In the genomic region with DNA sequence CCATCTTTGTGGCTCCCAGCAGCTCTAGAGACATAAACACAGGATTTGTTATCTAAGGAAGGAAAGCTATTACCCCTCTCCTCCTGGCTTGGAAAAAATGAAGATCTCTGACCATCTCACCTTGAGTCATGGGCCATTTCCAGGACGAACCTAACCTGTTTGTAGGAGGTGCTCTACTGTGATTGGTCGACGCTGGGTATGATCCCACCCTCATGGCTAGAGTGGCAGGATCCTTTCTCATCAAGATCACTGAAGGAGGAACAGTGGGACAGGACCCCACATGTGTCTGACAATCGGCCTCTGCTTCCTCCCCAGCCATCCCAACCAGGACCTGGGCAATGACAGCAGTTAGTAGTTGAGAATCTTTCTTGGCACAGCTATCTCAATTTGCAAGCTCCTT, we compare ENCODE assay signal across 3 cellular contexts.
TF ChIP-seq lines count a peak whose summit lies in the region.

No MANE protein-coding gene starts in this region.

TF ChIP-seq in GM23338, 12 proteins besides CTCF, POLR2A, EP300 and RAD21 (continues in another document):
- no peak for TF ChIP-seq POLR2AphosphoS5 (IDR thresholded peaks at IDR 0.05; ENCODE audit: low read depth)
- TF ChIP-seq, protein P1, sequence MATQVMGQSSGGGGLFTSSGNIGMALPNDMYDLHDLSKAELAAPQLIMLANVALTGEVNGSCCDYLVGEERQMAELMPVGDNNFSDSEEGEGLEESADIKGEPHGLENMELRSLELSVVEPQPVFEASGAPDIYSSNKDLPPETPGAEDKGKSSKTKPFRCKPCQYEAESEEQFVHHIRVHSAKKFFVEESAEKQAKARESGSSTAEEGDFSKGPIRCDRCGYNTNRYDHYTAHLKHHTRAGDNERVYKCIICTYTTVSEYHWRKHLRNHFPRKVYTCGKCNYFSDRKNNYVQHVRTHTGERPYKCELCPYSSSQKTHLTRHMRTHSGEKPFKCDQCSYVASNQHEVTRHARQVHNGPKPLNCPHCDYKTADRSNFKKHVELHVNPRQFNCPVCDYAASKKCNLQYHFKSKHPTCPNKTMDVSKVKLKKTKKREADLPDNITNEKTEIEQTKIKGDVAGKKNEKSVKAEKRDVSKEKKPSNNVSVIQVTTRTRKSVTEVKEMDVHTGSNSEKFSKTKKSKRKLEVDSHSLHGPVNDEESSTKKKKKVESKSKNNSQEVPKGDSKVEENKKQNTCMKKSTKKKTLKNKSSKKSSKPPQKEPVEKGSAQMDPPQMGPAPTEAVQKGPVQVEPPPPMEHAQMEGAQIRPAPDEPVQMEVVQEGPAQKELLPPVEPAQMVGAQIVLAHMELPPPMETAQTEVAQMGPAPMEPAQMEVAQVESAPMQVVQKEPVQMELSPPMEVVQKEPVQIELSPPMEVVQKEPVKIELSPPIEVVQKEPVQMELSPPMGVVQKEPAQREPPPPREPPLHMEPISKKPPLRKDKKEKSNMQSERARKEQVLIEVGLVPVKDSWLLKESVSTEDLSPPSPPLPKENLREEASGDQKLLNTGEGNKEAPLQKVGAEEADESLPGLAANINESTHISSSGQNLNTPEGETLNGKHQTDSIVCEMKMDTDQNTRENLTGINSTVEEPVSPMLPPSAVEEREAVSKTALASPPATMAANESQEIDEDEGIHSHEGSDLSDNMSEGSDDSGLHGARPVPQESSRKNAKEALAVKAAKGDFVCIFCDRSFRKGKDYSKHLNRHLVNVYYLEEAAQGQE (IDR thresholded peaks at IDR 0.05; ENCODE audit: unreplicated experiment), result no peak

TF ChIP-seq in HCT116, 20 proteins besides CTCF, POLR2A, EP300 and RAD21:
- TF ChIP-seq, protein P1 (IDR thresholded peaks at IDR 0.05; ENCODE audit: low read depth), result no peak
- TF ChIP-seq EZH2 (IDR thresholded peaks at IDR 0.05) (no peak), POLR2AphosphoS5 (IDR thresholded peaks at IDR 0.05; ENCODE audit: low read depth, low read length) (no peak), ZNF274 (IDR thresholded peaks at IDR 0.05; ENCODE audit: low read depth, low read length) (no peak), EGR1 (IDR thresholded peaks at IDR 0.05; ENCODE audit: low read depth) (no peak)

TF ChIP-seq in K562, 482 proteins besides CTCF, POLR2A, EP300 and RAD21:
- TF ChIP-seq, protein P2, sequence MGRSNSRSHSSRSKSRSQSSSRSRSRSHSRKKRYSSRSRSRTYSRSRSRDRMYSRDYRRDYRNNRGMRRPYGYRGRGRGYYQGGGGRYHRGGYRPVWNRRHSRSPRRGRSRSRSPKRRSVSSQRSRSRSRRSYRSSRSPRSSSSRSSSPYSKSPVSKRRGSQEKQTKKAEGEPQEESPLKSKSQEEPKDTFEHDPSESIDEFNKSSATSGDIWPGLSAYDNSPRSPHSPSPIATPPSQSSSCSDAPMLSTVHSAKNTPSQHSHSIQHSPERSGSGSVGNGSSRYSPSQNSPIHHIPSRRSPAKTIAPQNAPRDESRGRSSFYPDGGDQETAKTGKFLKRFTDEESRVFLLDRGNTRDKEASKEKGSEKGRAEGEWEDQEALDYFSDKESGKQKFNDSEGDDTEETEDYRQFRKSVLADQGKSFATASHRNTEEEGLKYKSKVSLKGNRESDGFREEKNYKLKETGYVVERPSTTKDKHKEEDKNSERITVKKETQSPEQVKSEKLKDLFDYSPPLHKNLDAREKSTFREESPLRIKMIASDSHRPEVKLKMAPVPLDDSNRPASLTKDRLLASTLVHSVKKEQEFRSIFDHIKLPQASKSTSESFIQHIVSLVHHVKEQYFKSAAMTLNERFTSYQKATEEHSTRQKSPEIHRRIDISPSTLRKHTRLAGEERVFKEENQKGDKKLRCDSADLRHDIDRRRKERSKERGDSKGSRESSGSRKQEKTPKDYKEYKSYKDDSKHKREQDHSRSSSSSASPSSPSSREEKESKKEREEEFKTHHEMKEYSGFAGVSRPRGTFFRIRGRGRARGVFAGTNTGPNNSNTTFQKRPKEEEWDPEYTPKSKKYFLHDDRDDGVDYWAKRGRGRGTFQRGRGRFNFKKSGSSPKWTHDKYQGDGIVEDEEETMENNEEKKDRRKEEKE (IDR thresholded peaks at IDR 0.05; ENCODE audit: borderline replicate concordance in 1 of 2, control insufficient read depth in 1 of 2, low read depth in 2 of 2, low read length in 1 of 2), result no peak
- TF ChIP-seq CBX2 (IDR thresholded peaks at IDR 0.05; ENCODE audit: insufficient read depth, low read length, poor library complexity, severe bottlenecking), result no peak
- no peak for TF ChIP-seq MAZ (CRISPR knock-in tag; conservative IDR thresholded peaks at IDR 0.05 in 1 of 2, IDR thresholded peaks at IDR 0.05 in 1 of 2)
- no peak for TF ChIP-seq ZNF436 (CRISPR knock-in tag; IDR thresholded peaks at IDR 0.05)
- TF ChIP-seq, protein P3, sequence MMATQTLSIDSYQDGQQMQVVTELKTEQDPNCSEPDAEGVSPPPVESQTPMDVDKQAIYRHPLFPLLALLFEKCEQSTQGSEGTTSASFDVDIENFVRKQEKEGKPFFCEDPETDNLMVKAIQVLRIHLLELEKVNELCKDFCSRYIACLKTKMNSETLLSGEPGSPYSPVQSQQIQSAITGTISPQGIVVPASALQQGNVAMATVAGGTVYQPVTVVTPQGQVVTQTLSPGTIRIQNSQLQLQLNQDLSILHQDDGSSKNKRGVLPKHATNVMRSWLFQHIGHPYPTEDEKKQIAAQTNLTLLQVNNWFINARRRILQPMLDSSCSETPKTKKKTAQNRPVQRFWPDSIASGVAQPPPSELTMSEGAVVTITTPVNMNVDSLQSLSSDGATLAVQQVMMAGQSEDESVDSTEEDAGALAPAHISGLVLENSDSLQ (IDR thresholded peaks at IDR 0.05), result peak; percentile 57
- no peak for TF ChIP-seq HDAC2 (IDR thresholded peaks at IDR 0.05)
